ENCODE assay signal across 14 cellular contexts in genomic region chr13:75173457-75174356, GRCh38.
A peak's percentile ranks its signal among the peaks of the same experiment; 100 is the strongest.
DNase-seq lines count a peak whose midpoint lies in the region; FAIRE-seq and TF ChIP-seq lines count a peak whose summit lies in the region.
"Had no signal": no experiment of that assay in that cellular context is flagged by ENCODE, and none has a peak within 500 bp of the region (broad histone marks: within the 10 kb centered on the region; RNA-seq: fewer than 3 reads in every experiment).

No MANE protein-coding gene starts in this region.

- H3K79me2 ChIP-seq in Loucy (ENCODE audit: insufficient read depth, low read length) (no peaks in the 10 kb centered on the region), astrocyte (ENCODE audit: insufficient read depth, low read length) (no peaks in the 10 kb centered on the region)

- H3K4me3 Mint-ChIP-seq in astrocyte (ENCODE audit: unreplicated experiment) (no peak overlapping the region), nephron progenitor cell (no peak overlapping the region)
- H3K4me3 Mint-ChIP-seq in T-helper 2 cell treated with Interferon-gamma antibody and Interleukin-4, amounts not matched to agents 5 μg/mL and 100 μg/mL, for 36 hours: no peak overlapping the region
- H3K4me3 Mint-ChIP-seq: H9 had no signal

- no peak overlapping the region for H3K4me3 ChIP-seq in Loucy (ENCODE audit: low read length, poor library complexity, severe bottlenecking)
- no peak overlapping the region for H3K4me3 ChIP-seq in astrocyte (ENCODE audit: insufficient read depth, low read depth, low read length)
- H3K4me3 ChIP-seq: Peyer's patch had no signal

- no peaks in the 10 kb centered on the region for H3K36me3 ChIP-seq in Loucy (ENCODE audit: insufficient read depth, low read length)
- H3K36me3 ChIP-seq in astrocyte (ENCODE audit: insufficient read depth, low read length): no peaks in the 10 kb centered on the region
- H3K36me3 ChIP-seq: Peyer's patch had no signal

- H2AFZ ChIP-seq in Loucy (ENCODE audit: low read length): peak overlapping the region; percentile 39; the same call in 1 of the 2 replicates
- peak overlapping the region; percentile 50 for H2AFZ ChIP-seq in astrocyte (ENCODE audit: low read depth, low read length)

- H3K4me1 Mint-ChIP-seq in astrocyte (ENCODE audit: low read depth, unreplicated experiment): peaks cover 33% of the 10 kb centered on the region
- H3K4me1 Mint-ChIP-seq in nephron progenitor cell: peaks cover 12% of the 10 kb centered on the region
- H3K4me1 Mint-ChIP-seq in T-helper 2 cell treated with Interferon-gamma antibody and Interleukin-4, amounts not matched to agents 5 μg/mL and 100 μg/mL, for 36 hours (ENCODE audit: low read depth): no peaks in the 10 kb centered on the region

- H3K4me1 ChIP-seq in Loucy (ENCODE audit: insufficient read depth, low read length, poor library complexity, severe bottlenecking) (no peaks in the 10 kb centered on the region), astrocyte (ENCODE audit: insufficient read depth, low read length) (peaks cover 11% of the 10 kb centered on the region)
- H3K4me1 ChIP-seq: Peyer's patch had no signal

- H3K27ac Mint-ChIP-seq in astrocyte (ENCODE audit: unreplicated experiment): peak overlapping the region; percentile 86
- peak overlapping the region; percentile 92 for H3K27ac Mint-ChIP-seq in nephron progenitor cell
- no peak overlapping the region for H3K27ac Mint-ChIP-seq in T-helper 2 cell treated with Interferon-gamma antibody and Interleukin-4, amounts not matched to agents 5 μg/mL and 100 μg/mL, for 36 hours
- H3K27ac Mint-ChIP-seq: activated T-helper 2 cell treated with anti-CD3 and anti-CD28 coated beads, Interferon-gamma antibody, Interleukin-2, Interleukin-4, amounts not matched to agents 10 μg/mL and 5 μg/mL and 100 μg/mL, durations not matched to agents 14 hours and 24 hours and 36 hours had no signal

- H3F3A ChIP-seq in Loucy (ENCODE audit: low read depth): no peaks in the 10 kb centered on the region

- DNase-seq in EL: peak; percentile 42
- DNase-seq in astrocyte (ENCODE audit: low read depth): no peak
- DNase-seq in nephron progenitor cell: peak; percentile 16
- no peak for DNase-seq in GM19240 (ENCODE audit: insufficient read length, low spot score)
- DNase-seq in T-helper 2 cell treated with Interferon-gamma antibody and Interleukin-4, amounts not matched to agents 5 μg/mL and 100 μg/mL, for 36 hours (ENCODE audit: low spot score): no peak
- no peak for DNase-seq in NCI-H2107 (lab: John Stamatoyannopoulos, UW)
- DNase-seq: C1 segment of cervical spinal cord, DMS53, H9, NCI-H524, Peyer's patch, right cardiac atrium had no signal

- H3K9me3 Mint-ChIP-seq in astrocyte (ENCODE audit: unreplicated experiment) (peaks cover 2% of the 10 kb centered on the region), nephron progenitor cell (peaks cover 13% of the 10 kb centered on the region)
- no peaks in the 10 kb centered on the region for H3K9me3 Mint-ChIP-seq in T-helper 2 cell treated with Interferon-gamma antibody and Interleukin-4, amounts not matched to agents 5 μg/mL and 100 μg/mL, for 36 hours
- H3K9me3 Mint-ChIP-seq: activated T-helper 2 cell treated with anti-CD3 and anti-CD28 coated beads, Interferon-gamma antibody, Interleukin-2, Interleukin-4, amounts not matched to agents 10 μg/mL and 5 μg/mL and 100 μg/mL, durations not matched to agents 14 hours and 24 hours and 36 hours had no signal

- H3K9ac ChIP-seq in Loucy (ENCODE audit: low read depth, low read length, poor library complexity, severe bottlenecking) (no peak overlapping the region), astrocyte (ENCODE audit: low read length) (no peak overlapping the region)

- TF ChIP-seq CTCF in Loucy (conservative IDR thresholded peaks at IDR 0.05; ENCODE audit: low read length) (no peak), astrocyte (IDR thresholded peaks at IDR 0.05; ENCODE audit: insufficient read depth, low read depth, low read length) (no peak), nephron progenitor cell (IDR thresholded peaks at IDR 0.05) (no peak)

- no peaks in the 10 kb centered on the region for H3K27me3 ChIP-seq in Loucy (ENCODE audit: insufficient read depth, low read length, poor library complexity, severe bottlenecking)
- H3K27me3 ChIP-seq in astrocyte (ENCODE audit: insufficient read depth, low read length): no peaks in the 10 kb centered on the region
- H3K27me3 ChIP-seq: Peyer's patch had no signal

- no peaks in the 10 kb centered on the region for H3K27me3 Mint-ChIP-seq in astrocyte (ENCODE audit: low read depth, unreplicated experiment)
- H3K27me3 Mint-ChIP-seq in nephron progenitor cell (ENCODE audit: low read depth, poor library complexity): no peaks in the 10 kb centered on the region
- no peaks in the 10 kb centered on the region for H3K27me3 Mint-ChIP-seq in T-helper 2 cell treated with Interferon-gamma antibody and Interleukin-4, amounts not matched to agents 5 μg/mL and 100 μg/mL, for 36 hours (ENCODE audit: low read depth)

- no peak overlapping the region for H3K4me2 ChIP-seq in Loucy (ENCODE audit: low read depth, low read length, poor library complexity, severe bottlenecking)
- peak overlapping the region; percentile 22 for H3K4me2 ChIP-seq in astrocyte (ENCODE audit: low read length)

- H4K20me1 ChIP-seq in Loucy (ENCODE audit: insufficient read depth, low read length, poor library complexity, severe bottlenecking) (no peaks in the 10 kb centered on the region), astrocyte (ENCODE audit: insufficient read depth, low read length) (no peaks in the 10 kb centered on the region)

- H3K9me3 ChIP-seq in Loucy (ENCODE audit: insufficient read depth, low read depth, low read length): no peaks in the 10 kb centered on the region
- peaks cover 5% of the 10 kb centered on the region for H3K9me3 ChIP-seq in astrocyte (ENCODE audit: insufficient read depth, low read depth, low read length)
- H3K9me3 ChIP-seq: Peyer's patch had no signal

- H3K36me3 Mint-ChIP-seq in astrocyte (ENCODE audit: low read depth, unreplicated experiment) (no peaks in the 10 kb centered on the region), nephron progenitor cell (ENCODE audit: low read depth) (no peaks in the 10 kb centered on the region)
- no peaks in the 10 kb centered on the region for H3K36me3 Mint-ChIP-seq in T-helper 2 cell treated with Interferon-gamma antibody and Interleukin-4, amounts not matched to agents 5 μg/mL and 100 μg/mL, for 36 hours (ENCODE audit: low read depth)

- peak overlapping the region; percentile 48 for H3K27ac ChIP-seq in astrocyte (ENCODE audit: low read depth, low read length)
- H3K27ac ChIP-seq: Peyer's patch had no signal

- no peak for FAIRE-seq in astrocyte (lab: Jason Lieb, UNC)

- no peaks in the 10 kb centered on the region; the same call in 1 of the 2 replicates for H3K9me2 ChIP-seq in Loucy (replicated peaks; ENCODE audit: low read depth, low read length)

Comparison
In these comparisons a context has a peak if more than half of its experiments do, and no peak if none do; other contexts are left out.
1. DNase-seq: peak in EL (single experiment) and nephron progenitor cell (single experiment); none in astrocyte (single experiment), GM19240 (single experiment), T-helper 2 cell treated with Interferon-gamma antibody and Interleukin-4, amounts not matched to agents 5 μg/mL and 100 μg/mL, for 36 hours (single experiment) and NCI-H2107 (single experiment).